In genomic region chr12:122395319-122395718, GRCh38 we compare ENCODE assay signal across 10 cellular contexts. TPM values are rescaled to one million over a fixed set of nuclear protein-coding genes. Genes with fewer than 3 reads are reported as not detected.
DNase-seq lines count a peak whose midpoint lies in the region; ATAC-seq and TF ChIP-seq lines count a peak whose summit lies in the region.
"Had no signal": no experiment of that assay in that cellular context is flagged by ENCODE, and none has a peak within 500 bp of the region (broad histone marks: within the 10 kb centered on the region; RNA-seq: fewer than 3 reads in every experiment).

No MANE protein-coding gene starts in this region.

- 55 to 67% methylated on average over 3 of the region's 3 CpGs for WGBS in gastroesophageal sphincter (ENCODE audit: low coverage in 1 of 2), 2 donors

- no peak overlapping the region for H3K4me3 ChIP-seq in GM23338
- no peak overlapping the region for H3K4me3 ChIP-seq in gastroesophageal sphincter

- H3K27ac Mint-ChIP-seq in GM23338, result no peak overlapping the region; the same call in 1 of the 2 replicates
- H3K27ac Mint-ChIP-seq in T-cell, result peak overlapping the region; percentile 41 to 81
- H3K27ac Mint-ChIP-seq: dendritic cell treated with granulocyte-macrophage colony-stimulating factor and Interleukin-4, amounts not matched to agents 40 ng/mL and 50 ng/mL, for 4 days had no signal

- H3K79me2 ChIP-seq in GM23338 (replicated peaks; ENCODE audit: insufficient read depth), result no peaks in the 10 kb centered on the region; the same call in 1 of the 2 replicates

- TF ChIP-seq EP300 in gastroesophageal sphincter (IDR thresholded peaks at IDR 0.05), result no peak

- H3K4me1 ChIP-seq in GM23338 (ENCODE audit: insufficient read depth) (peaks cover 4% of the 10 kb centered on the region), gastroesophageal sphincter (peaks cover 0 to 68% (median 14%) of the 10 kb centered on the region in 3 donors)

- H3K4me2 ChIP-seq in GM23338, result no peak overlapping the region

- no peak for TF ChIP-seq POLR2A in gastroesophageal sphincter (IDR thresholded peaks at IDR 0.05)

- POLR2A ChIA-PET in T-cell (lab: Charles Lee), result no interaction called here

- H3K27me3 Mint-ChIP-seq in GM23338 (ENCODE audit: insufficient read depth, low read depth, poor library complexity) (peaks cover 7% of the 10 kb centered on the region), T-cell (no peaks in the 10 kb centered on the region)
- H3K27me3 Mint-ChIP-seq: dendritic cell treated with granulocyte-macrophage colony-stimulating factor and Interleukin-4, amounts not matched to agents 40 ng/mL and 50 ng/mL, for 4 days had no signal

- no peaks in the 10 kb centered on the region; the same call in 1 of the 2 replicates for H3F3A ChIP-seq in GM23338 (replicated peaks; ENCODE audit: low read depth)

- DNase-seq in GM23338 (ENCODE audit: low spot score) (no peak), T-cell (no peak), smooth muscle cell of the brain vasculature (ENCODE audit: low read depth, low spot score) (peak; percentile 12), DMS114 treated with DMSO at 0.1 percent for 48 hours (lab: John Stamatoyannopoulos, UW; ENCODE audit: unreplicated experiment) (no peak)
- DNase-seq in activated CD4-positive, alpha-beta T cell treated with anti-CD3 and anti-CD28 coated beads, Interleukin-2, amount 50 U/mL, for 48 hours, result no peak
- DNase-seq: activated CD4-positive, alpha-beta T cell treated with anti-CD3 and anti-CD28 coated beads for 4 hours had no signal

- no peak for TF ChIP-seq CTCF in GM23338 (conservative IDR thresholded peaks at IDR 0.05; ENCODE audit: low read depth in 2 of 2)
- TF ChIP-seq CTCF in gastroesophageal sphincter (IDR thresholded peaks at IDR 0.05), result no peak

- no peaks in the 10 kb centered on the region for H3K9me2 ChIP-seq in GM23338 (ENCODE audit: insufficient read depth)

- H3K27ac ChIP-seq in GM23338 (ENCODE audit: low read depth), result peak overlapping the region; percentile 61; the same call in 1 of the 2 replicates
- H3K27ac ChIP-seq in gastroesophageal sphincter, result peak overlapping the region; percentile 27 to 94 (median 79)

- H4K20me1 ChIP-seq in GM23338 (replicated peaks; ENCODE audit: insufficient read depth), result no peaks in the 10 kb centered on the region

- H3K27me3 ChIP-seq in GM23338 (ENCODE audit: insufficient read depth), result no peaks in the 10 kb centered on the region
- H3K27me3 ChIP-seq in gastroesophageal sphincter, result no peaks in the 10 kb centered on the region

- H3K4me1 Mint-ChIP-seq in GM23338 (peaks cover 11% of the 10 kb centered on the region), T-cell (peaks cover 48 to 56% (median 52%) of the 10 kb centered on the region in 3 donors)

- H3K4me3 Mint-ChIP-seq in GM23338, result no peak overlapping the region
- no peak overlapping the region for H3K4me3 Mint-ChIP-seq in T-cell
- H3K4me3 Mint-ChIP-seq: dendritic cell treated with granulocyte-macrophage colony-stimulating factor and Interleukin-4, amounts not matched to agents 40 ng/mL and 50 ng/mL, for 4 days had no signal

- H3K36me3 Mint-ChIP-seq in GM23338 (ENCODE audit: low read depth) (no peaks in the 10 kb centered on the region; the same call in 2 of the 3 replicates), T-cell (peaks cover 6% of the 10 kb centered on the region)

- ATAC-seq in GM23338 (no peak), T-cell (replicated peaks in 1 of 4) (no peak), gastroesophageal sphincter (no peak), GM21786 (IDR thresholded peaks at IDR 0.05; ENCODE audit: unreplicated experiment) (no peak), HG03280 (IDR thresholded peaks at IDR 0.05; ENCODE audit: unreplicated experiment) (no peak)

- CTCF ChIA-PET in T-cell (lab: Charles Lee), result interaction anchor here in 1 of 2 donors (1.2 kb wide), 1 partner anchor 78 kb away, joined by 4 read pairs; no protein-coding TSS in a partner anchor

- no peaks in the 10 kb centered on the region for H3K9me3 Mint-ChIP-seq in GM23338
- H3K9me3 Mint-ChIP-seq in T-cell, result no peaks in the 10 kb centered on the region
- H3K9me3 Mint-ChIP-seq: dendritic cell treated with granulocyte-macrophage colony-stimulating factor and Interleukin-4, amounts not matched to agents 40 ng/mL and 50 ng/mL, for 4 days had no signal

- no peak overlapping the region for H2AFZ ChIP-seq in GM23338

- H3K9me3 ChIP-seq in gastroesophageal sphincter, result no peaks in the 10 kb centered on the region

- H3K36me3 ChIP-seq in GM23338 (ENCODE audit: insufficient read depth) (no peaks in the 10 kb centered on the region), gastroesophageal sphincter (no peaks in the 10 kb centered on the region)

TF ChIP-seq in GM23338, 12 proteins besides CTCF, POLR2A, EP300 and RAD21:
- TF ChIP-seq EZH2phosphoT487 (IDR thresholded peaks at IDR 0.05; ENCODE audit: unreplicated experiment) (no peak), EZH2 (IDR thresholded peaks at IDR 0.05; ENCODE audit: low read depth, unreplicated experiment) (no peak)

RNA-seq across cellular contexts. Expression of gene CLIP1, which starts 27.1 kb away (rescaled TPM):
- total RNA-seq in GM23338 (2014; rRNA removed; shearing (Covaris generic)), result 15.0 and 21.1 TPM in 2 replicates
- 8.6 and 11.5 TPM in 2 replicates for polyA plus RNA-seq in GM23338 (2016; fragmentation: Nextera tagmentation; extraction: Ambion mirVana)
- total RNA-seq in T-cell (10 to 100 TPM; 47.2 to 69.5 (median 59.4) TPM), gastroesophageal sphincter (100 to 1,000 TPM; 186 to 272 (median 208) TPM)
